Comparison of ENCODE assay signal across 19 cellular contexts in genomic region chr9:109926321-109926959, GRCh38.
DNase-seq lines count a peak whose midpoint lies in the region; ATAC-seq and TF ChIP-seq lines count a peak whose summit lies in the region.
"Had no signal": no experiment of that assay in that cellular context is flagged by ENCODE, and none has a peak within 500 bp of the region (broad histone marks: within the 10 kb centered on the region; RNA-seq: fewer than 3 reads in every experiment).

No MANE protein-coding gene starts in this region.

- H3K79me2 ChIP-seq in SU-DHL-6 (ENCODE audit: insufficient read depth, low read length): no peaks in the 10 kb centered on the region

- H3F3A ChIP-seq in SU-DHL-6 (ENCODE audit: insufficient read depth): 0 out of 2 replicates have a peak, but pooled peaks cover 2% of the 10 kb centered on the region

- peaks cover 22% of the 10 kb centered on the region for H3K36me3 Mint-ChIP-seq in mesothelial cell of epicardium
- H3K36me3 Mint-ChIP-seq: T-cell had no signal

- peak overlapping the region; percentile 9; the same call in 1 of the 2 replicates for H3K9ac ChIP-seq in SU-DHL-6 (ENCODE audit: low read length)

- no peaks in the 10 kb centered on the region for H4K20me1 ChIP-seq in SU-DHL-6 (ENCODE audit: low read depth, low read length)

- peak overlapping the region; percentile 18 for H3K4me2 ChIP-seq in SU-DHL-6 (ENCODE audit: low read depth, low read length, poor library complexity, severe bottlenecking)

- H3K9me3 Mint-ChIP-seq in mesothelial cell of epicardium: no peaks in the 10 kb centered on the region
- H3K9me3 Mint-ChIP-seq: activated T-helper 1 cell treated with anti-CD3 and anti-CD28 coated beads, Interleukin-12 subunit alpha, Interleukin-12 subunit beta, Interleukin-2, Interleukin-4 antibody, amounts not matched to agents 30 ng/mL and 10 ng/mL and 1 ng/mL, durations not matched to agents 14 hours and 24 hours and 36 hours; dendritic cell treated with granulocyte-macrophage colony-stimulating factor and Interleukin-4, amounts not matched to agents 40 ng/mL and 50 ng/mL, for 4 days; nephron; T-cell had no signal

- H3K4me1 ChIP-seq in HEK293 (ENCODE audit: control insufficient read depth, insufficient read depth, low read length) (no peaks in the 10 kb centered on the region), mucosa of descending colon (ENCODE audit: low read depth) (peaks cover 12% of the 10 kb centered on the region)

- no peak for TF ChIP-seq CTCF in GM10248 (IDR thresholded peaks at IDR 0.05; ENCODE audit: control extremely low read depth, extremely low read depth, low read depth, missing control alignments)
- TF ChIP-seq CTCF in HEK293 (tag by site-specific recombination; IDR thresholded peaks at IDR 0.05): no peak
- no peak for TF ChIP-seq CTCF in SU-DHL-6 (IDR thresholded peaks at IDR 0.05; ENCODE audit: insufficient read depth, low read length, poor library complexity, severe bottlenecking)
- TF ChIP-seq CTCF in mucosa of descending colon (IDR thresholded peaks at IDR 0.05): no peak
- TF ChIP-seq CTCF in mesothelial cell of epicardium (IDR thresholded peaks at IDR 0.05; ENCODE audit: unreplicated experiment): no peak

- intact Hi-C loops in mucosa of descending colon (cut with DNase I, micrococcal nuclease): no loop called here

- H3K27me3 ChIP-seq in SU-DHL-6 (ENCODE audit: low read length): no peaks in the 10 kb centered on the region

- H3K27ac ChIP-seq in HEK293 (ENCODE audit: extremely low read depth, low read depth, low read length) (no peak overlapping the region), SU-DHL-6 (ENCODE audit: low read depth, low read length) (no peak overlapping the region)

- H3K36me3 ChIP-seq in HEK293 (ENCODE audit: control insufficient read depth in 2 of 2, insufficient read depth in 1 of 2, low read length in 2 of 2): no peaks in the 10 kb centered on the region
- H3K36me3 ChIP-seq in SU-DHL-6 (ENCODE audit: low read length): no peaks in the 10 kb centered on the region
- no peaks in the 10 kb centered on the region for H3K36me3 ChIP-seq in mucosa of descending colon (ENCODE audit: low read depth)

- H3K27ac Mint-ChIP-seq in mesothelial cell of epicardium: no peak overlapping the region
- H3K27ac Mint-ChIP-seq: dendritic cell treated with granulocyte-macrophage colony-stimulating factor and Interleukin-4, amounts not matched to agents 40 ng/mL and 50 ng/mL, for 4 days; nephron; T-cell had no signal

- no peak overlapping the region for H3K4me3 ChIP-seq in HEK293 (ENCODE audit: low read depth, low read length)
- no peak overlapping the region for H3K4me3 ChIP-seq in SU-DHL-6 (ENCODE audit: insufficient read depth, low read length, poor library complexity, severe bottlenecking)
- H3K4me3 ChIP-seq in mucosa of descending colon: no peak overlapping the region

- H3K4me3 Mint-ChIP-seq in mesothelial cell of epicardium: no peak overlapping the region
- H3K4me3 Mint-ChIP-seq: activated T-helper 1 cell treated with anti-CD3 and anti-CD28 coated beads, Interleukin-12 subunit alpha, Interleukin-12 subunit beta, Interleukin-2, Interleukin-4 antibody, amounts not matched to agents 30 ng/mL and 10 ng/mL and 1 ng/mL, durations not matched to agents 14 hours and 24 hours and 36 hours; dendritic cell treated with granulocyte-macrophage colony-stimulating factor and Interleukin-4, amounts not matched to agents 40 ng/mL and 50 ng/mL, for 4 days; nephron; T-cell had no signal

- TF ChIP-seq POLR2A in erythroblast (IDR thresholded peaks at IDR 0.05; ENCODE audit: low read length): no peak

- H3K9me2 ChIP-seq in SU-DHL-6 (replicated peaks; ENCODE audit: insufficient read depth, low read length): no peaks in the 10 kb centered on the region

- POLR2A ChIA-PET in GM10248 (lab: Yijun Ruan, JAX): no interaction called here
- POLR2A ChIA-PET in HEK293 (lab: Yijun Ruan, JAX): no interaction called here

- ATAC-seq in mucosa of descending colon (peak; percentile 54), HG03521 (IDR thresholded peaks at IDR 0.05; ENCODE audit: unreplicated experiment) (no peak)
- ATAC-seq: PC-3, T-cell had no signal

- H2AFZ ChIP-seq in SU-DHL-6 (ENCODE audit: low read depth, low read length, severe bottlenecking): no peak overlapping the region

- CTCF ChIA-PET in GM10248 (lab: Yijun Ruan, JAX): interaction anchor here (0.8 to 1.1 kb wide), 2 partner anchors 19 kb away, joined by 3 read pairs; no protein-coding TSS in a partner anchor
- CTCF ChIA-PET in HEK293 (lab: Yijun Ruan, JAX): no interaction called here

- no peaks in the 10 kb centered on the region for H3K9me3 ChIP-seq in HEK293 (ENCODE audit: control insufficient read depth, insufficient read depth, low read depth, low read length)
- no peaks in the 10 kb centered on the region for H3K9me3 ChIP-seq in SU-DHL-6 (ENCODE audit: insufficient read depth, low read length)
- H3K9me3 ChIP-seq in mucosa of descending colon: no peaks in the 10 kb centered on the region

- H3K4me1 Mint-ChIP-seq in mesothelial cell of epicardium: no peaks in the 10 kb centered on the region

- H3K27me3 Mint-ChIP-seq in mesothelial cell of epicardium (ENCODE audit: low read depth): no peaks in the 10 kb centered on the region
- H3K27me3 Mint-ChIP-seq: T-cell had no signal

- DNase-seq in GM10248 (ENCODE audit: extremely low spot score) (peak; percentile 22), mucosa of descending colon (peak in 1 of 3 donors; percentile 50), mesothelial cell of epicardium (ENCODE audit: low spot score in 2 of 2, unreplicated experiment in 2 of 2) (no peak), erythroblast (lab: John Stamatoyannopoulos, UW) (no peak), NCI-H2227 treated with DMSO at 0.1 percent for 48 hours (lab: John Stamatoyannopoulos, UW) (no peak)
- DNase-seq: activated CD4-positive, alpha-beta T cell treated with anti-CD3 and anti-CD28 coated beads, Interleukin-2, amount 50 U/mL, for 1 hour; DND-41; NCI-H1105; PC-3; retina; stimulated activated CD4-positive, alpha-beta T cell treated with anti-CD3 and anti-CD28 coated beads, Interleukin-2, amount 100 ng/mL, for 48 hours; T-cell; trophoblast cell had no signal

TF ChIP-seq in HEK293, 187 proteins besides CTCF, POLR2A, EP300 and RAD21:
- no peak for TF ChIP-seq TRIM28 (IDR thresholded peaks at IDR 0.05; ENCODE audit: borderline replicate concordance, low read length)
- peak; percentile 38; the same call in 1 of the 2 replicates for TF ChIP-seq PRDM1 (tag by site-specific recombination; IDR thresholded peaks at IDR 0.05)
